In genomic region chr4:99351487-99351886, GRCh38 we compare ENCODE assay signal across 2 cellular contexts.
TF ChIP-seq lines count a peak whose summit lies in the region.

No MANE protein-coding gene starts in this region.

TF ChIP-seq in liver, 16 proteins besides CTCF, POLR2A, EP300 and RAD21:
- TF ChIP-seq FOXA2 (IDR thresholded peaks at IDR 0.05) = peak; percentile 55
- TF ChIP-seq, protein P1, sequence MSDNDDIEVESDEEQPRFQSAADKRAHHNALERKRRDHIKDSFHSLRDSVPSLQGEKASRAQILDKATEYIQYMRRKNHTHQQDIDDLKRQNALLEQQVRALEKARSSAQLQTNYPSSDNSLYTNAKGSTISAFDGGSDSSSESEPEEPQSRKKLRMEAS (IDR thresholded peaks at IDR 0.05) = no peak

TF ChIP-seq in HepG2, 621 proteins besides CTCF, POLR2A, EP300 and RAD21:
- TF ChIP-seq, protein P2, sequence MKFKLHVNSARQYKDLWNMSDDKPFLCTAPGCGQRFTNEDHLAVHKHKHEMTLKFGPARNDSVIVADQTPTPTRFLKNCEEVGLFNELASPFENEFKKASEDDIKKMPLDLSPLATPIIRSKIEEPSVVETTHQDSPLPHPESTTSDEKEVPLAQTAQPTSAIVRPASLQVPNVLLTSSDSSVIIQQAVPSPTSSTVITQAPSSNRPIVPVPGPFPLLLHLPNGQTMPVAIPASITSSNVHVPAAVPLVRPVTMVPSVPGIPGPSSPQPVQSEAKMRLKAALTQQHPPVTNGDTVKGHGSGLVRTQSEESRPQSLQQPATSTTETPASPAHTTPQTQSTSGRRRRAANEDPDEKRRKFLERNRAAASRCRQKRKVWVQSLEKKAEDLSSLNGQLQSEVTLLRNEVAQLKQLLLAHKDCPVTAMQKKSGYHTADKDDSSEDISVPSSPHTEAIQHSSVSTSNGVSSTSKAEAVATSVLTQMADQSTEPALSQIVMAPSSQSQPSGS (CRISPR knock-in tag; IDR thresholded peaks at IDR 0.05) = no peak
- TF ChIP-seq NPAS2 (CRISPR knock-in tag; IDR thresholded peaks at IDR 0.05; ENCODE audit: borderline replicate concordance) (no peak), FOXJ3 (CRISPR knock-in tag; IDR thresholded peaks at IDR 0.05; ENCODE audit: borderline replicate concordance) (no peak), ZNF577 (CRISPR knock-in tag; IDR thresholded peaks at IDR 0.05; ENCODE audit: borderline replicate concordance, low read depth) (no peak), SMAD1 (CRISPR knock-in tag; IDR thresholded peaks at IDR 0.05; ENCODE audit: borderline replicate concordance, low read depth) (no peak), DR1 (CRISPR knock-in tag; IDR thresholded peaks at IDR 0.05) (no peak), STAT5B (CRISPR knock-in tag; IDR thresholded peaks at IDR 0.05) (no peak), ZNF282 (IDR thresholded peaks at IDR 0.05; ENCODE audit: partially characterized antibody) (no peak), NONO (IDR thresholded peaks at IDR 0.05) (no peak), NONO (CRISPR knock-in tag; conservative IDR thresholded peaks at IDR 0.05) (no peak)
- TF ChIP-seq, protein P3, sequence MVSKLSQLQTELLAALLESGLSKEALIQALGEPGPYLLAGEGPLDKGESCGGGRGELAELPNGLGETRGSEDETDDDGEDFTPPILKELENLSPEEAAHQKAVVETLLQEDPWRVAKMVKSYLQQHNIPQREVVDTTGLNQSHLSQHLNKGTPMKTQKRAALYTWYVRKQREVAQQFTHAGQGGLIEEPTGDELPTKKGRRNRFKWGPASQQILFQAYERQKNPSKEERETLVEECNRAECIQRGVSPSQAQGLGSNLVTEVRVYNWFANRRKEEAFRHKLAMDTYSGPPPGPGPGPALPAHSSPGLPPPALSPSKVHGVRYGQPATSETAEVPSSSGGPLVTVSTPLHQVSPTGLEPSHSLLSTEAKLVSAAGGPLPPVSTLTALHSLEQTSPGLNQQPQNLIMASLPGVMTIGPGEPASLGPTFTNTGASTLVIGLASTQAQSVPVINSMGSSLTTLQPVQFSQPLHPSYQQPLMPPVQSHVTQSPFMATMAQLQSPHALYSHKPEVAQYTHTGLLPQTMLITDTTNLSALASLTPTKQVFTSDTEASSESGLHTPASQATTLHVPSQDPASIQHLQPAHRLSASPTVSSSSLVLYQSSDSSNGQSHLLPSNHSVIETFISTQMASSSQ (IDR thresholded peaks at IDR 0.05; ENCODE audit: low read depth) = no peak
- TF ChIP-seq, protein P3 (CRISPR knock-in tag; IDR thresholded peaks at IDR 0.05; ENCODE audit: borderline replicate concordance) = no peak
TF ChIP-seq in HepG2: peak in this region for 0.
